In the genomic region with DNA sequence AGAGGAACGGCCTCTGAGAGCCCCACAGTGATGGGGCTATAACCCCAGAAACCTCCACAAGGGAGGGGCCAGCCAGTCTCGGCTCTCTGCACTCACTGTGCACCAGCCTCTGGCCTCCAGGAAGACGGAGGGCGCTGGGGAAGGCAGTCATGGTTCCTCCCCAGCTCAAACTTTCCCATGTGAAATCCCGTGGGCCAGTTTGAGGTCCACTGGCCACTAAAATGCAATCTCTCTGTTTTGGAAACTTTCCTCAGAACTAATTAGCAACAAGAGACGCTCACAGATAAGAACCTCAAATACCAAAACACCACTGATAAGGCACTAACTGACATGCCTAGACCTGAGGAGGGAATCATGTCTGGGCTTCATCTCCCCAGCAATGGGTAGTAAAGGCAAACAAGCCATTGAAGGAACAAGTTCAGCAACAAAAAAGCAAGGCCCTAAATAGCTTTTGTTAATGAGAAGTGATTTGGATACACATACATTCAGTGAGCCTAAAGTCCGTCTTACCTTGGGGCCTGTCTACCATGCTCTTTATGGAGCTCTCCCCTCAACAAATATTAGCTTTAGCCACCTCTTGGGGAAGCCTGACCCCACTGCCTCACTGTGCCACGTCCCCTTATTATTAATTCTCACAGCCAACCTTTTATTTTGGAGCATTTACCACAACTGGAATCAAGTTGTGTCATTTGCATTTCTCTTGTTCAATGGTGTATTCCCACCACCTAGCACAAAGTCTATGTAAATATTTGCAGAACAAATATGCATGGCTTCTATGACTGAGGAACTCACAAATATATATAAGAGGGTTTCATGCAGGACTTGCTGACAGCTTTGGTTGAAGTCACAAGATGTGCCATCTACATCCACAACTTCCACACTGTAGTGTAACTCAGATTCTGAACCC, we compare ENCODE assay signal across 1 cellular context.
TF ChIP-seq lines count a peak whose summit lies in the region.

No MANE protein-coding gene starts in this region.

TF ChIP-seq in HEK293, 187 proteins besides CTCF, POLR2A, EP300 and RAD21 (continued from another document and continues in another):
- TF ChIP-seq REST (tag by site-specific recombination; IDR thresholded peaks at IDR 0.05) (no peak), ZNF561 (tag by site-specific recombination; IDR thresholded peaks at IDR 0.05; ENCODE audit: borderline replicate concordance) (no peak), ZNF707 (tag by site-specific recombination; IDR thresholded peaks at IDR 0.05) (no peak), ZSCAN16 (tag by site-specific recombination; IDR thresholded peaks at IDR 0.05) (no peak), ZNF610 (tag by site-specific recombination; IDR thresholded peaks at IDR 0.05; ENCODE audit: borderline replicate concordance) (0 out of 2 replicates have a peak, but pooled peaks have one; percentile 65), ZNF670 (tag by site-specific recombination; IDR thresholded peaks at IDR 0.05; ENCODE audit: low read depth) (no peak), ZNF785 (tag by site-specific recombination; IDR thresholded peaks at IDR 0.05) (no peak), ZIC2 (tag by site-specific recombination; IDR thresholded peaks at IDR 0.05) (no peak), ZNF555 (tag by site-specific recombination; conservative IDR thresholded peaks at IDR 0.05) (no peak), ZFP69B (tag by site-specific recombination; IDR thresholded peaks at IDR 0.05) (no peak), ZNF514 (tag by site-specific recombination; IDR thresholded peaks at IDR 0.05) (no peak), ZNF174 (tag by site-specific recombination; IDR thresholded peaks at IDR 0.05) (no peak), ZXDB (tag by site-specific recombination; IDR thresholded peaks at IDR 0.05) (peak; percentile 49; the same call in 1 of the 2 replicates), OSR2 (tag by site-specific recombination; IDR thresholded peaks at IDR 0.05) (no peak), FEZF1 (tag by site-specific recombination; IDR thresholded peaks at IDR 0.05) (peak; percentile 86), ZNF221 (tag by site-specific recombination; IDR thresholded peaks at IDR 0.05; ENCODE audit: borderline replicate concordance) (no peak), ZNF398 (tag by site-specific recombination; IDR thresholded peaks at IDR 0.05) (no peak), ZNF76 (tag by site-specific recombination; IDR thresholded peaks at IDR 0.05; ENCODE audit: borderline replicate concordance, low read depth) (no peak), TRIM28 (IDR thresholded peaks at IDR 0.05; ENCODE audit: borderline replicate concordance, low read length) (peak; percentile 87), ZNF202 (tag by site-specific recombination; IDR thresholded peaks at IDR 0.05; ENCODE audit: borderline replicate concordance) (no peak), ZNF513 (tag by site-specific recombination; IDR thresholded peaks at IDR 0.05) (no peak), YY2 (tag by site-specific recombination; IDR thresholded peaks at IDR 0.05) (no peak), HOXA7 (CRISPR knock-in tag; IDR thresholded peaks at IDR 0.05; ENCODE audit: borderline replicate concordance) (no peak), SP3 (tag by site-specific recombination; IDR thresholded peaks at IDR 0.05) (no peak)
- TF ChIP-seq, protein P1, sequence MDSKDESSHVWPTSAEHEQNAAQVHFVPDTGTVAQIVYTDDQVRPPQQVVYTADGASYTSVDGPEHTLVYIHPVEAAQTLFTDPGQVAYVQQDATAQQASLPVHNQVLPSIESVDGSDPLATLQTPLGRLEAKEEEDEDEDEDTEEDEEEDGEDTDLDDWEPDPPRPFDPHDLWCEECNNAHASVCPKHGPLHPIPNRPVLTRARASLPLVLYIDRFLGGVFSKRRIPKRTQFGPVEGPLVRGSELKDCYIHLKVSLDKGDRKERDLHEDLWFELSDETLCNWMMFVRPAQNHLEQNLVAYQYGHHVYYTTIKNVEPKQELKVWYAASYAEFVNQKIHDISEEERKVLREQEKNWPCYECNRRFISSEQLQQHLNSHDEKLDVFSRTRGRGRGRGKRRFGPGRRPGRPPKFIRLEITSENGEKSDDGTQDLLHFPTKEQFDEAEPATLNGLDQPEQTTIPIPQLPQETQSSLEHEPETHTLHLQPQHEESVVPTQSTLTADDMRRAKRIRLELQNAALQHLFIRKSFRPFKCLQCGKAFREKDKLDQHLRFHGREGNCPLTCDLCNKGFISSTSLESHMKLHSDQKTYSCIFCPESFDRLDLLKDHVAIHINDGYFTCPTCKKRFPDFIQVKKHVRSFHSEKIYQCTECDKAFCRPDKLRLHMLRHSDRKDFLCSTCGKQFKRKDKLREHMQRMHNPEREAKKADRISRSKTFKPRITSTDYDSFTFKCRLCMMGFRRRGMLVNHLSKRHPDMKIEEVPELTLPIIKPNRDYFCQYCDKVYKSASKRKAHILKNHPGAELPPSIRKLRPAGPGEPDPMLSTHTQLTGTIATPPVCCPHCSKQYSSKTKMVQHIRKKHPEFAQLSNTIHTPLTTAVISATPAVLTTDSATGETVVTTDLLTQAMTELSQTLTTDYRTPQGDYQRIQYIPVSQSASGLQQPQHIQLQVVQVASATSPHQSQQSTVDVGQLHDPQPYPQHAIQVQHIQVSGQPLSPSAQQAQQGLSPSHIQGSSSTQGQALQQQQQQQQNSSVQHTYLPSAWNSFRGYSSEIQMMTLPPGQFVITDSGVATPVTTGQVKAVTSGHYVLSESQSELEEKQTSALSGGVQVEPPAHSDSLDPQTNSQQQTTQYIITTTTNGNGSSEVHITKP (tag by site-specific recombination; IDR thresholded peaks at IDR 0.05): peak; percentile 42; the same call in 1 of the 2 replicates
- TF ChIP-seq, protein P2, sequence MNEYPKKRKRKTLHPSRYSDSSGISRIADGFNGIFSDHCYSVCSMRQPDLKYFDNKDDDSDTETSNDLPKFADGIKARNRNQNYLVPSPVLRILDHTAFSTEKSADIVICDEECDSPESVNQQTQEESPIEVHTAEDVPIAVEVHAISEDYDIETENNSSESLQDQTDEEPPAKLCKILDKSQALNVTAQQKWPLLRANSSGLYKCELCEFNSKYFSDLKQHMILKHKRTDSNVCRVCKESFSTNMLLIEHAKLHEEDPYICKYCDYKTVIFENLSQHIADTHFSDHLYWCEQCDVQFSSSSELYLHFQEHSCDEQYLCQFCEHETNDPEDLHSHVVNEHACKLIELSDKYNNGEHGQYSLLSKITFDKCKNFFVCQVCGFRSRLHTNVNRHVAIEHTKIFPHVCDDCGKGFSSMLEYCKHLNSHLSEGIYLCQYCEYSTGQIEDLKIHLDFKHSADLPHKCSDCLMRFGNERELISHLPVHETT (tag by site-specific recombination; IDR thresholded peaks at IDR 0.05): no peak
- TF ChIP-seq, protein P3, sequence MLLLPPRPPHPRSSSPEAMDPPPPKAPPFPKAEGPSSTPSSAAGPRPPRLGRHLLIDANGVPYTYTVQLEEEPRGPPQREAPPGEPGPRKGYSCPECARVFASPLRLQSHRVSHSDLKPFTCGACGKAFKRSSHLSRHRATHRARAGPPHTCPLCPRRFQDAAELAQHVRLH (tag by site-specific recombination; IDR thresholded peaks at IDR 0.05): peak; percentile 26; the same call in 1 of the 2 replicates
- TF ChIP-seq, protein P4, sequence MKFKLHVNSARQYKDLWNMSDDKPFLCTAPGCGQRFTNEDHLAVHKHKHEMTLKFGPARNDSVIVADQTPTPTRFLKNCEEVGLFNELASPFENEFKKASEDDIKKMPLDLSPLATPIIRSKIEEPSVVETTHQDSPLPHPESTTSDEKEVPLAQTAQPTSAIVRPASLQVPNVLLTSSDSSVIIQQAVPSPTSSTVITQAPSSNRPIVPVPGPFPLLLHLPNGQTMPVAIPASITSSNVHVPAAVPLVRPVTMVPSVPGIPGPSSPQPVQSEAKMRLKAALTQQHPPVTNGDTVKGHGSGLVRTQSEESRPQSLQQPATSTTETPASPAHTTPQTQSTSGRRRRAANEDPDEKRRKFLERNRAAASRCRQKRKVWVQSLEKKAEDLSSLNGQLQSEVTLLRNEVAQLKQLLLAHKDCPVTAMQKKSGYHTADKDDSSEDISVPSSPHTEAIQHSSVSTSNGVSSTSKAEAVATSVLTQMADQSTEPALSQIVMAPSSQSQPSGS (tag by site-specific recombination; IDR thresholded peaks at IDR 0.05; ENCODE audit: low read depth): no peak
- TF ChIP-seq, protein P5, sequence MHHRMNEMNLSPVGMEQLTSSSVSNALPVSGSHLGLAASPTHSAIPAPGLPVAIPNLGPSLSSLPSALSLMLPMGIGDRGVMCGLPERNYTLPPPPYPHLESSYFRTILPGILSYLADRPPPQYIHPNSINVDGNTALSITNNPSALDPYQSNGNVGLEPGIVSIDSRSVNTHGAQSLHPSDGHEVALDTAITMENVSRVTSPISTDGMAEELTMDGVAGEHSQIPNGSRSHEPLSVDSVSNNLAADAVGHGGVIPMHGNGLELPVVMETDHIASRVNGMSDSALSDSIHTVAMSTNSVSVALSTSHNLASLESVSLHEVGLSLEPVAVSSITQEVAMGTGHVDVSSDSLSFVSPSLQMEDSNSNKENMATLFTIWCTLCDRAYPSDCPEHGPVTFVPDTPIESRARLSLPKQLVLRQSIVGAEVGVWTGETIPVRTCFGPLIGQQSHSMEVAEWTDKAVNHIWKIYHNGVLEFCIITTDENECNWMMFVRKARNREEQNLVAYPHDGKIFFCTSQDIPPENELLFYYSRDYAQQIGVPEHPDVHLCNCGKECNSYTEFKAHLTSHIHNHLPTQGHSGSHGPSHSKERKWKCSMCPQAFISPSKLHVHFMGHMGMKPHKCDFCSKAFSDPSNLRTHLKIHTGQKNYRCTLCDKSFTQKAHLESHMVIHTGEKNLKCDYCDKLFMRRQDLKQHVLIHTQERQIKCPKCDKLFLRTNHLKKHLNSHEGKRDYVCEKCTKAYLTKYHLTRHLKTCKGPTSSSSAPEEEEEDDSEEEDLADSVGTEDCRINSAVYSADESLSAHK (tag by site-specific recombination; IDR thresholded peaks at IDR 0.05): no peak
